ENCODE assay signal across 2 cellular contexts in genomic region chr10:101241840-101242707, GRCh38.
TF ChIP-seq lines count a peak whose summit lies in the region.

No MANE protein-coding gene starts in this region.

TF ChIP-seq in HEK293, 187 proteins besides CTCF, POLR2A, EP300 and RAD21:
- TF ChIP-seq PRDM10 (tag by site-specific recombination; IDR thresholded peaks at IDR 0.05) = 0 out of 2 replicates have a peak, but pooled peaks have one; percentile 11
- 0 out of 2 replicates have a peak, but pooled peaks have one; percentile 46 for TF ChIP-seq GLIS1 (tag by site-specific recombination; IDR thresholded peaks at IDR 0.05)
- no peak for TF ChIP-seq MEIS1 (CRISPR knock-in tag; IDR thresholded peaks at IDR 0.05; ENCODE audit: borderline replicate concordance)
- no peak for TF ChIP-seq ZNF169 (tag by site-specific recombination; IDR thresholded peaks at IDR 0.05)

TF ChIP-seq in GM23338, 12 proteins besides CTCF, POLR2A, EP300 and RAD21:
- TF ChIP-seq ZNF462 (CRISPR knock-in tag; IDR thresholded peaks at IDR 0.05) (no peak), STAT1 (IDR thresholded peaks at IDR 0.05; ENCODE audit: unreplicated experiment) (no peak), EZH2phosphoT487 (IDR thresholded peaks at IDR 0.05; ENCODE audit: unreplicated experiment) (no peak), ZNF114 (CRISPR knock-in tag; IDR thresholded peaks at IDR 0.05) (no peak), EZH2 (IDR thresholded peaks at IDR 0.05; ENCODE audit: low read depth, unreplicated experiment) (no peak)
